Comparison of ENCODE assay signal across 9 cellular contexts in genomic region chr6:128491041-128491642, GRCh38. TPM values are rescaled to one million over a fixed set of nuclear protein-coding genes. Genes with fewer than 3 reads are reported as not detected.
DNase-seq lines count a peak whose midpoint lies in the region; ATAC-seq, FAIRE-seq and TF ChIP-seq lines count a peak whose summit lies in the region.
"Had no signal": no experiment of that assay in that cellular context is flagged by ENCODE, and none has a peak within 500 bp of the region (broad histone marks: within the 10 kb centered on the region; RNA-seq: fewer than 3 reads in every experiment).

No MANE protein-coding gene starts in this region.

- H3K27ac ChIP-seq in HCT116 (ENCODE audit: low read depth, low read length) (peak overlapping the region; percentile 27; the same call in 1 of the 2 replicates), hepatocyte (peak overlapping the region; percentile 82)
- H3K27ac ChIP-seq: RWPE1 had no signal

- no peaks in the 10 kb centered on the region for H3K9me3 ChIP-seq in HCT116 (ENCODE audit: control insufficient read depth in 1 of 2, insufficient read depth in 1 of 2, low read depth in 1 of 2, low read length in 2 of 2)
- H3K9me3 ChIP-seq in hepatocyte (ENCODE audit: low read depth), result no peaks in the 10 kb centered on the region
- H3K9me3 ChIP-seq in skeletal muscle satellite cell (replicated peaks; ENCODE audit: low read length), result no peaks in the 10 kb centered on the region

- no peaks in the 10 kb centered on the region for H3K9me3 Mint-ChIP-seq in activated naive CD8-positive, alpha-beta T cell treated with anti-CD3 and anti-CD28 coated beads, Interleukin-2, amount 50 U/mL, for 24 hours

- no peak for FAIRE-seq in GM12892 (lab: Jason Lieb, UNC)

- intact Hi-C loops in HCT116 (cut with micrococcal nuclease) (no loop called here), posterior cingulate gyrus (cut with DNase I) (no loop called here)

- CTCF ChIA-PET in HCT116 (lab: Charles Lee), result no interaction called here

- BruUV-seq in HCT116 (replicated peaks; lab: Mats Ljungman, UMichigan), result no TSS peak

- H3K4me1 Mint-ChIP-seq in activated naive CD8-positive, alpha-beta T cell treated with anti-CD3 and anti-CD28 coated beads, Interleukin-2, amount 50 U/mL, for 24 hours, result peaks cover 2% of the 10 kb centered on the region

- H3K27ac Mint-ChIP-seq in activated naive CD8-positive, alpha-beta T cell treated with anti-CD3 and anti-CD28 coated beads, Interleukin-2, amount 50 U/mL, for 24 hours, result no peak overlapping the region

- H3K36me3 Mint-ChIP-seq in activated naive CD8-positive, alpha-beta T cell treated with anti-CD3 and anti-CD28 coated beads, Interleukin-2, amount 50 U/mL, for 24 hours (ENCODE audit: low read depth), result no peaks in the 10 kb centered on the region

- peak overlapping the region; percentile 32; the same call in 1 of the 2 replicates for H3K9ac ChIP-seq in HCT116 (ENCODE audit: low read length)
- peak overlapping the region; percentile 90 for H3K9ac ChIP-seq in skeletal muscle satellite cell (ENCODE audit: low read depth, low read length)

- TF ChIP-seq POLR2A in HCT116 (IDR thresholded peaks at IDR 0.05; ENCODE audit: borderline replicate concordance, extremely low read depth, insufficient read depth, insufficient read length), result no peak
- TF ChIP-seq POLR2A in GM12892 (IDR thresholded peaks at IDR 0.05; ENCODE audit: low read depth, low read length), result no peak

- H3K79me2 ChIP-seq in HCT116 (ENCODE audit: insufficient read depth, low read length) (no peaks in the 10 kb centered on the region), hepatocyte (peaks cover 90% of the 10 kb centered on the region)

- H2AFZ ChIP-seq in HCT116 (ENCODE audit: low read depth, low read length, poor library complexity, severe bottlenecking) (no peak overlapping the region), hepatocyte (peak overlapping the region; percentile 24)

- ATAC-seq in HCT116, result peak; percentile 60
- ATAC-seq in activated naive CD8-positive, alpha-beta T cell treated with anti-CD3 and anti-CD28 coated beads, Interleukin-2, amount 50 U/mL, for 24 hours, result no peak
- ATAC-seq in HG03159 (IDR thresholded peaks at IDR 0.05; ENCODE audit: unreplicated experiment), result no peak

- H3K9me2 ChIP-seq in HCT116 (ENCODE audit: insufficient read depth) (no peaks in the 10 kb centered on the region), hepatocyte (replicated peaks; ENCODE audit: insufficient read depth) (no peaks in the 10 kb centered on the region)

- TF ChIP-seq CTCF in HCT116 (IDR thresholded peaks at IDR 0.05 in 2 of 3, conservative IDR thresholded peaks at IDR 0.05 in 1 of 3; ENCODE audit: borderline replicate concordance in 1 of 3, insufficient read depth in 1 of 3, low read depth in 2 of 3, low read length in 2 of 3) (no peak), hepatocyte (IDR thresholded peaks at IDR 0.05; ENCODE audit: poor library complexity) (no peak)

- DNase-seq in HCT116 (ENCODE audit: low read depth, low spot score), result peak; percentile 28
- no peak for DNase-seq in activated naive CD8-positive, alpha-beta T cell treated with anti-CD3 and anti-CD28 coated beads, Interleukin-2, amount 50 U/mL, for 24 hours
- DNase-seq in hepatocyte (ENCODE audit: low spot score), result no peak
- no peak for DNase-seq in posterior cingulate gyrus
- DNase-seq in ecto neural progenitor cell (ENCODE audit: low spot score), result no peak
- no peak for DNase-seq in GM12892 (ENCODE audit: insufficient read length)

- peak overlapping the region; percentile 13 for H3K4me3 Mint-ChIP-seq in activated naive CD8-positive, alpha-beta T cell treated with anti-CD3 and anti-CD28 coated beads, Interleukin-2, amount 50 U/mL, for 24 hours

- TF ChIP-seq RAD21 in HCT116 (IDR thresholded peaks at IDR 0.05; ENCODE audit: low read depth), result no peak

- peaks cover 2% of the 10 kb centered on the region for H3K27me3 Mint-ChIP-seq in activated naive CD8-positive, alpha-beta T cell treated with anti-CD3 and anti-CD28 coated beads, Interleukin-2, amount 50 U/mL, for 24 hours

- H3K4me1 ChIP-seq in HCT116 (ENCODE audit: control insufficient read depth in 1 of 2, insufficient read depth in 2 of 2, low read length in 2 of 2) (peaks cover 0 to 15% of the 10 kb centered on the region in 2 experiments; a peak in 2 of 4 replicates), hepatocyte (ENCODE audit: insufficient read depth) (peaks cover 7% of the 10 kb centered on the region), skeletal muscle satellite cell (ENCODE audit: control insufficient read depth, insufficient read depth, low read length) (peaks cover 30% of the 10 kb centered on the region)

- POLR2A ChIA-PET in HCT116 (lab: Charles Lee), result no interaction called here

- H4K20me1 ChIP-seq in HCT116 (ENCODE audit: insufficient read depth) (no peaks in the 10 kb centered on the region), hepatocyte (ENCODE audit: insufficient read depth, poor library complexity, severe bottlenecking) (peaks cover 3% of the 10 kb centered on the region)

- H3K4me2 ChIP-seq in HCT116 (ENCODE audit: low read length) (peak overlapping the region; percentile 48), hepatocyte (peak overlapping the region; percentile 70), skeletal muscle satellite cell (ENCODE audit: low read length) (peak overlapping the region; percentile 96)

- peak overlapping the region in 1 of 2 experiments; percentile 9; a peak in 1 of 4 replicates for H3K4me3 ChIP-seq in HCT116 (replicated peaks in 1 of 2; ENCODE audit: low read depth in 1 of 2, low read length in 2 of 2)
- H3K4me3 ChIP-seq in hepatocyte, result no peak overlapping the region
- peak overlapping the region; percentile 72 for H3K4me3 ChIP-seq in skeletal muscle satellite cell (ENCODE audit: low read length)

- H3K27me3 ChIP-seq in HCT116 (ENCODE audit: insufficient read depth, low read length) (no peaks in the 10 kb centered on the region), hepatocyte (no peaks in the 10 kb centered on the region), skeletal muscle satellite cell (ENCODE audit: control insufficient read depth, insufficient read depth, low read length) (no peaks in the 10 kb centered on the region)

- WGBS in hepatocyte (ENCODE audit: low lambda C conversion rate, missing lambda C conversion rate), result 47% methylated on average over 3 of the region's 3 CpGs

- no peaks in the 10 kb centered on the region for H3K36me3 ChIP-seq in HCT116 (ENCODE audit: control insufficient read depth in 1 of 2, insufficient read depth in 2 of 2, low read length in 2 of 2)
- no peaks in the 10 kb centered on the region for H3K36me3 ChIP-seq in hepatocyte (replicated peaks; ENCODE audit: insufficient read depth, low read depth)
- H3K36me3 ChIP-seq in skeletal muscle satellite cell (ENCODE audit: insufficient read depth, low read length), result peaks cover 5% of the 10 kb centered on the region

- RAD21 ChIA-PET in HCT116 (lab: Charles Lee; ENCODE audit: low non-redundant PET in 1 of 2, low total read pairs in 2 of 2, uncharacterized antibody in 2 of 2, unreplicated experiment in 2 of 2), result no interaction called here

TF ChIP-seq in HCT116, 20 proteins besides CTCF, POLR2A, EP300 and RAD21:
- TF ChIP-seq SP1 (IDR thresholded peaks at IDR 0.05; ENCODE audit: low read depth), result peak; percentile 22; the same call in 1 of the 2 replicates
- TF ChIP-seq ZFX (IDR thresholded peaks at IDR 0.05), result no peak

RNA-seq across cellular contexts. Expression of gene PTPRK, which starts 29.3 kb away (rescaled TPM):
- total RNA-seq in HCT116 (2021; ENCODE audit: unreplicated experiment) (34.2 TPM), hepatocyte (78.5 and 80.2 TPM in 2 replicates)
- polyA plus RNA-seq in HCT116 (2012), result 15.9 and 16.6 TPM in 2 replicates
- 42.0 and 43.1 TPM in 2 replicates for polyA plus RNA-seq in hepatocyte
- 26.4 and 28.9 TPM in 2 replicates for total RNA-seq in skeletal muscle satellite cell (2012; rRNA removed)
- polyA plus RNA-seq in GM12892 (2012; ENCODE audit: missing spikeins), result 0.28 TPM
